In the genomic region with DNA sequence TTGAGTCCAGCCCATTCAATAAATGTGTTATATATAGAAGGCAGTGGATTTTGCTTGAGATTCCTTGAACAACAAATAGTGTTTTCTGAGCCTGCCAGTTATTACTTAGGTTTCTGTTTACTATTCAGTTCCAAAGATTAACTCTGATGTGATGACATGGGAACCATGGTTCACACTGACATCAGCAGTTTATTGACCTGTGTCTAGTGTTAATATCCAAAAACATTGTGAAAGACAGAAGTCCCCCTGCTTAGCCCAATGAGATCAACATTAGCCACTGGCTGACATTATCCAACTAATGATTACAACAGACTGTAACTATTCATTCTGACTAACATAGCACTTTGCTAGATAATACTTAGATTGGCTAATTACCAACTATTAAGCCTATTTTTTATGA, we compare ENCODE assay signal across 24 cellular contexts. TPM values are rescaled to one million over a fixed set of nuclear protein-coding genes. Genes with fewer than 3 reads are reported as not detected.
DNase-seq lines count a peak whose midpoint lies in the region; ATAC-seq, FAIRE-seq and TF ChIP-seq lines count a peak whose summit lies in the region.
"Had no signal": no experiment of that assay in that cellular context is flagged by ENCODE, and none has a peak within 500 bp of the region (broad histone marks: within the 10 kb centered on the region; RNA-seq: fewer than 3 reads in every experiment).

No MANE protein-coding gene starts in this region.

- H3K36me3 ChIP-seq in liver (ENCODE audit: control insufficient read depth in 4 of 4, insufficient read depth in 3 of 4, low read depth in 1 of 4, low read length in 3 of 4) (no peaks in the 10 kb centered on the region), HepG2 (replicated peaks in 1 of 2; ENCODE audit: control insufficient read depth in 1 of 2, insufficient read depth in 2 of 2, low read length in 2 of 2) (no peaks in the 10 kb centered on the region)

- BruUV-seq in HepG2 (replicated peaks; lab: Mats Ljungman, UMichigan) = no TSS peak

- H3K4me1 ChIP-seq in liver (ENCODE audit: control insufficient read depth in 4 of 4, insufficient read depth in 4 of 4, low read length in 3 of 4) (peaks cover 0 to 43% (median 13%) of the 10 kb centered on the region in 4 donors), HepG2 (ENCODE audit: insufficient read depth, low read length) (no peaks in the 10 kb centered on the region)

- TF ChIP-seq EP300 in HepG2 (IDR thresholded peaks at IDR 0.05; ENCODE audit: low read depth in 2 of 2, low read length in 2 of 2) = no peak
- TF ChIP-seq EP300 in HepG2 (CRISPR knock-in tag; IDR thresholded peaks at IDR 0.05; ENCODE audit: borderline replicate concordance) = no peak

- no peaks in the 10 kb centered on the region for H4K20me1 ChIP-seq in HepG2 (ENCODE audit: insufficient read depth, low read length)

- H3K4me2 ChIP-seq in HepG2 (ENCODE audit: low read depth, low read length) = no peak overlapping the region
- H3K4me2 ChIP-seq: PC-9, SK-N-SH had no signal

- no peak for FAIRE-seq in HepG2 (lab: Jason Lieb, UNC)
- FAIRE-seq: A204.1, GM12891 had no signal

- H3K27me3 Mint-ChIP-seq in immature natural killer cell (ENCODE audit: low read depth in 3 of 3) = peaks cover 3 to 10% (median 8%) of the 10 kb centered on the region in 3 donors

- no peak for DNase-seq in HepG2 (ENCODE audit: low spot score)
- peak; percentile 20 to 27 for DNase-seq in foreskin fibroblast
- peak; percentile 59 for DNase-seq in left lobe of liver (ENCODE audit: low spot score)
- no peak for DNase-seq in NOMO-1 (lab: John Stamatoyannopoulos, UW; ENCODE audit: unreplicated experiment in 2 of 2)
- DNase-seq in immature natural killer cell = no peak
- DNase-seq in NCI-H524 treated with DMSO at 0.1 percent for 48 hours (lab: John Stamatoyannopoulos, UW) = no peak
- DNase-seq: Calu3; CD8-positive, alpha-beta memory T cell; DMS153; H9; Kasumi-1; NCI-H1417; NCI-H1694 treated with DMSO at 0.1 percent for 48 hours; NCI-H2081 treated with DMSO at 0.1 percent for 48 hours; NCI-H2171 treated with DMSO at 0.1 percent for 48 hours; NCI-H526; PC-9; RPMI8226; SIG-M5; SK-N-SH had no signal

- no peak overlapping the region for H2AFZ ChIP-seq in HepG2 (ENCODE audit: low read length)
- H2AFZ ChIP-seq: PC-9 had no signal

- H3K36me3 Mint-ChIP-seq in immature natural killer cell = no peaks in the 10 kb centered on the region
- H3K36me3 Mint-ChIP-seq: CD8-positive, alpha-beta memory T cell had no signal

- peak overlapping the region; percentile 84 to 89 for H3K27ac ChIP-seq in liver (ENCODE audit: low read depth in 1 of 2, low read length in 2 of 2)
- H3K27ac ChIP-seq in HepG2 (ENCODE audit: extremely low read length, insufficient read depth, low read length) = no peak overlapping the region
- H3K27ac ChIP-seq: C4-2B, PC-9 had no signal

- POLR2A ChIA-PET in HepG2 (lab: Yijun Ruan, JAX) = no interaction called here

- H3K4me3 ChIP-seq in liver (ENCODE audit: low read depth in 1 of 3, low read length in 3 of 3) = no peak overlapping the region
- no peak overlapping the region for H3K4me3 ChIP-seq in HepG2 (replicated peaks in 1 of 3; ENCODE audit: insufficient read depth in 1 of 3, low read depth in 2 of 3, low read length in 3 of 3)
- H3K4me3 ChIP-seq in foreskin fibroblast (ENCODE audit: low read depth in 1 of 2, low read length in 2 of 2) = no peak overlapping the region
- H3K4me3 ChIP-seq: PC-9 had no signal

- no peak overlapping the region for H3K4me3 Mint-ChIP-seq in immature natural killer cell
- H3K4me3 Mint-ChIP-seq: CD8-positive, alpha-beta memory T cell; H9 had no signal

- in situ Hi-C loops in HepG2 (cut with HindIII; ENCODE audit: extremely low pct_ligation_motif_present, low pct_unique_long_range_greater_than_20kb) = no loop called here

- intact Hi-C loops in HepG2 (cut with micrococcal nuclease; ENCODE audit: unreplicated experiment) = loop anchor here (10.0 kb wide), 1 partner anchor 232 kb away; no protein-coding TSS in a partner anchor

- H3K9ac ChIP-seq in liver (ENCODE audit: low read depth in 1 of 2, low read length in 2 of 2) (peak overlapping the region in 1 of 2 donors; percentile 62), HepG2 (ENCODE audit: insufficient read depth, low read depth, low read length) (no peak overlapping the region)
- H3K9ac ChIP-seq: SK-N-SH had no signal

- no peak overlapping the region for H3K27ac Mint-ChIP-seq in immature natural killer cell
- H3K27ac Mint-ChIP-seq: CD8-positive, alpha-beta memory T cell; H9 had no signal

- TF ChIP-seq POLR2A in HepG2 (IDR thresholded peaks at IDR 0.05; ENCODE audit: insufficient read depth in 1 of 2, low read depth in 2 of 2, low read length in 2 of 2) = no peak

- TF ChIP-seq RAD21 in liver (IDR thresholded peaks at IDR 0.05) = peak; percentile 56 to 62
- TF ChIP-seq RAD21 in HepG2 (CRISPR knock-in tag; IDR thresholded peaks at IDR 0.05) = no peak

- no peak for ATAC-seq in HepG2
- ATAC-seq in left lobe of liver = peak; percentile 80

- no peaks in the 10 kb centered on the region for H3K4me1 Mint-ChIP-seq in immature natural killer cell
- H3K4me1 Mint-ChIP-seq: CD8-positive, alpha-beta memory T cell had no signal

- TF ChIP-seq CTCF in liver (IDR thresholded peaks at IDR 0.05; ENCODE audit: low read depth, low read length, missing input control) = no peak
- no peak for TF ChIP-seq CTCF in HepG2 (CRISPR knock-in tag; IDR thresholded peaks at IDR 0.05)
- TF ChIP-seq CTCF in foreskin fibroblast (IDR thresholded peaks at IDR 0.05; ENCODE audit: low read depth, low read length) = no peak

- CTCF ChIA-PET in HepG2 (lab: Yijun Ruan, JAX; ENCODE audit: low intra/inter-chr PET ratio, low total read pairs) = no interaction called here

- no peaks in the 10 kb centered on the region for H3K27me3 ChIP-seq in liver (ENCODE audit: control insufficient read depth in 4 of 4, insufficient read depth in 4 of 4, low read length in 3 of 4)
- H3K27me3 ChIP-seq in HepG2 (ENCODE audit: control insufficient read depth in 1 of 2, insufficient read depth in 2 of 2, low read length in 2 of 2) = no peaks in the 10 kb centered on the region

- H3K9me3 ChIP-seq in liver (ENCODE audit: control insufficient read depth in 4 of 4, low read length in 3 of 4) (no peaks in the 10 kb centered on the region), HepG2 (ENCODE audit: low read length) (no peaks in the 10 kb centered on the region)
- H3K9me3 ChIP-seq: SK-N-SH had no signal

- H3K79me2 ChIP-seq in HepG2 (ENCODE audit: insufficient read depth, low read length) = no peaks in the 10 kb centered on the region

- H3K9me3 Mint-ChIP-seq in immature natural killer cell = peaks cover 0 to 3% (median 0%) of the 10 kb centered on the region in 6 donors
- H3K9me3 Mint-ChIP-seq: CD8-positive, alpha-beta memory T cell; H9 had no signal

TF ChIP-seq in liver, 16 proteins besides CTCF, POLR2A, EP300 and RAD21 (continues in another document):
- TF ChIP-seq FOXA2 (IDR thresholded peaks at IDR 0.05) (peak; percentile 95), GABPA (IDR thresholded peaks at IDR 0.05 in 1 of 2, conservative IDR thresholded peaks at IDR 0.05 in 1 of 2) (peak in 1 of 2 donors; percentile 41), EGR1 (IDR thresholded peaks at IDR 0.05; ENCODE audit: low read depth in 2 of 2) (peak in 1 of 2 donors; percentile 80)

TF ChIP-seq in HepG2, 621 proteins besides CTCF, POLR2A, EP300 and RAD21 (continues in another document):
- TF ChIP-seq SCMH1 (CRISPR knock-in tag; IDR thresholded peaks at IDR 0.05; ENCODE audit: borderline replicate concordance) (no peak), KAT7 (CRISPR knock-in tag; IDR thresholded peaks at IDR 0.05; ENCODE audit: borderline replicate concordance) (no peak), MAFK (conservative IDR thresholded peaks at IDR 0.05 in 1 of 2, IDR thresholded peaks at IDR 0.05 in 1 of 2; ENCODE audit: low read length in 2 of 2) (peak in 1 of 2 experiments; percentile 24; a peak in 1 of 4 replicates)
- TF ChIP-seq, protein P1, sequence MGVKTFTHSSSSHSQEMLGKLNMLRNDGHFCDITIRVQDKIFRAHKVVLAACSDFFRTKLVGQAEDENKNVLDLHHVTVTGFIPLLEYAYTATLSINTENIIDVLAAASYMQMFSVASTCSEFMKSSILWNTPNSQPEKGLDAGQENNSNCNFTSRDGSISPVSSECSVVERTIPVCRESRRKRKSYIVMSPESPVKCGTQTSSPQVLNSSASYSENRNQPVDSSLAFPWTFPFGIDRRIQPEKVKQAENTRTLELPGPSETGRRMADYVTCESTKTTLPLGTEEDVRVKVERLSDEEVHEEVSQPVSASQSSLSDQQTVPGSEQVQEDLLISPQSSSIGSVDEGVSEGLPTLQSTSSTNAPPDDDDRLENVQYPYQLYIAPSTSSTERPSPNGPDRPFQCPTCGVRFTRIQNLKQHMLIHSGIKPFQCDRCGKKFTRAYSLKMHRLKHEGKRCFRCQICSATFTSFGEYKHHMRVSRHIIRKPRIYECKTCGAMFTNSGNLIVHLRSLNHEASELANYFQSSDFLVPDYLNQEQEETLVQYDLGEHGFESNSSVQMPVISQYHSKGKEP (CRISPR knock-in tag; IDR thresholded peaks at IDR 0.05) = no peak

RNA-seq across cellular contexts. Expression of gene APBA1, which starts 14.9 kb away (rescaled TPM):
- total RNA-seq in liver (10 to 100 TPM in 1 of 2 donors, 1 to 10 TPM in 1; 7.1 to 19.0 TPM), HepG2 (2016; rRNA removed; fragmentation: Illumina TruSeq; extraction: Trizol) (0.15 TPM in 1 of 2 replicates, not detected in the other), left lobe of liver (19.7 TPM)
- polyA plus RNA-seq in liver (1 to 10 TPM; 2.8 to 5.1 TPM), HepG2 (2011; rRNA removed) (0.01 TPM in 1 of 2 replicates, not detected in the other), immature natural killer cell (not detected)
- total RNA-seq in HepG2 (2016; cell fraction: cytosol; rRNA removed; fragmentation: Illumina TruSeq; extraction: Trizol; ENCODE audit: low read depth) = not detected in 2 replicates
- total RNA-seq in HepG2 (2016; cell fraction: insoluble cytoplasmic fraction; rRNA removed; fragmentation: Illumina TruSeq; extraction: Trizol) = not detected in 2 replicates
- 0.03 TPM in 1 of 2 replicates, not detected in the other for total RNA-seq in HepG2 (2016; cell fraction: membrane; rRNA removed; fragmentation: Illumina TruSeq; extraction: Trizol)
- total RNA-seq in HepG2 (2016; cell fraction: nucleus; rRNA removed; fragmentation: Illumina TruSeq; extraction: Trizol) = not detected in 2 replicates
- 0.01 TPM in 2 replicates for polyA plus RNA-seq in HepG2 (2011; cell fraction: cytosol; rRNA removed)
- polyA plus RNA-seq in HepG2 (2011; cell fraction: nucleus; rRNA removed) = 0.02 TPM in 1 of 2 replicates, not detected in the other
- 0.21 TPM in 1 of 2 replicates, not detected in the other for polyA plus RNA-seq in HepG2 (2012)
- not detected in 2 replicates for polyA plus RNA-seq in HepG2 (2016; cell fraction: cytosol; fragmentation: Illumina TruSeq; extraction: Trizol; ENCODE audit: low read depth)
- polyA plus RNA-seq in HepG2 (2016; cell fraction: insoluble cytoplasmic fraction; fragmentation: Illumina TruSeq; extraction: Trizol; ENCODE audit: low read depth) = 0.03 TPM in 1 of 2 replicates, not detected in the other
- polyA plus RNA-seq in HepG2 (2016; cell fraction: membrane; fragmentation: Illumina TruSeq; extraction: Trizol; ENCODE audit: low read depth) = not detected in 2 replicates
- not detected in 2 replicates for polyA plus RNA-seq in HepG2 (2016; cell fraction: nucleus; fragmentation: Illumina TruSeq; extraction: Trizol; ENCODE audit: insufficient read depth, low read depth)
- polyA minus RNA-seq in HepG2 (2011; rRNA and poly(A)+ RNA removed; ENCODE audit: low replicate concordance) = not detected in 2 replicates
- not detected in 2 replicates for polyA minus RNA-seq in HepG2 (2011; cell fraction: cytosol; rRNA and poly(A)+ RNA removed)
- not detected in 2 replicates for polyA minus RNA-seq in HepG2 (2011; cell fraction: nucleus; rRNA and poly(A)+ RNA removed)
- polyA plus RNA-seq: CD8-positive, alpha-beta memory T cell had no signal

Comparison
In these comparisons a context has a peak if more than half of its experiments do, and no peak if none do; other contexts are left out.
1. RNA of gene APBA1, which starts 14.9 kb away (total RNA-seq): 19.7 TPM in left lobe of liver (single experiment) and 7.1 to 19.0 TPM in liver; 0.03 to 0.15 TPM in HepG2; every median in the first group is over 4 times any median in the second.
2. DNase-seq: peak in foreskin fibroblast (2 of 2) and left lobe of liver (single experiment); none in HepG2 (single experiment), NOMO-1 (0 of 2), immature natural killer cell (0 of 3) and NCI-H524 treated with DMSO at 0.1 percent for 48 hours (single experiment).